Comparison of ENCODE assay signal across 2 cellular contexts in the genomic region with DNA sequence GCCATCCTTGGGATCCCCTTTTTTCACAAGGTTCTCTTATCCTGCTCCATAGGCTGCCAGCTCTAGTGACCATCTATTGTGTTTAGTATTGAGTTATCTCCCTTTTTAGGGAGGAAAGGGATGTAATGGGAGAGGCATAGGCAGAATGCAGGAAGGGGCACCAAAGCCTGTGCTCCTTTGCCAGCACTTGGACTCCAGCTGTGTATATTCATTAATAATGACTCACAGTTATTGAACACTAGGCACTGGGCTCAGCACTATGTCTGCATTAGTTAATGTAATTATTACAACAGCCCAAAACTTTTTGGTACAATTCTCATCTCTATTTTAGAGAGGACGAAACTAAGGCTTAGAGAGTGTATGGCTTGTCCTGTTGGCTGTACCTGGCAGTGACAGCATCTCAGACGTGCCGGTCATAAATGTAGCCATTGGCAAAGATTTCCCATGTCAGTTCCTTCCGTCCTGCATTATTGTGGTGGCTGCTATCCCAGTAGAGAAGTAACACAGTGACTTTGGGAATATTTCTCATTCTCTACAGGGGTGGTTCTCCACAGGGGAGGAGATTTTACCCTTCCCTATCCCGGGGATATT.
TF ChIP-seq lines count a peak whose summit lies in the region.

No MANE protein-coding gene starts in this region.

TF ChIP-seq in WTC11, 78 proteins besides CTCF, POLR2A, EP300 and RAD21 (continues in another document):
- TF ChIP-seq, protein P1, sequence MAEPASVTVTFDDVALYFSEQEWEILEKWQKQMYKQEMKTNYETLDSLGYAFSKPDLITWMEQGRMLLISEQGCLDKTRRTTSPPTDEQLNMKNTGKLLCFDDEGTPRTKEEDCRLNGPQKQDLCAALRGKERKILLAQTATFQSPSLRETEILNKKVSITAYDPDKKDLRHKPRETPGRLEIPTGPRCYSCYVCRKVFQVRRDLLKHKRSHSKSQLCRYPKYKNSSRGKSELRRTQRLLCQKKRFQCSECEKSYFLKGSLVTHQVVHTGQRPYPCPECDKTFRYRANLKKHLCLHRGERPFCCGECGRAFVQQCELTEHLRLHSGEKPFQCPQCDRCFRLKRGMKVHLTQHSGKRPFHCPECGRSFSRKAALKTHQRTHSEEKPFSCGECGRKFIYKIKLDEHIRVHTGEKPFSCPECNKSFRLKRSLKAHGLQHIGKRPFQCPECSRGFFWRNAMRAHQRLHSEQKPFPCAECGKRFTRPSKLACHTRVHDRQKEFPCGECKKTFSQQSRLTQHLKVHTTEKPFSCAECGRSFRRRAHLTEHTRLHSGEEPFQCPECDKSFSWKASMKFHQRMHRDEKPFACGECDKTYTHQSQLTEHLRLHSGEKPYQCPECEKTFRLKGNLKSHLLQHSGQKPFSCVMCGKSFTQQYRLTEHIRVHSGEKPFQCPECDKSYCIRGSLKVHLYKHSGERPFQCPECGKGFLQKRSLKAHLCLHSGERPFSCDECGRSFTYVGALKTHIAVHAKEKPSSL (CRISPR knock-in tag; conservative IDR thresholded peaks at IDR 0.05) = no peak
- TF ChIP-seq, protein P2, sequence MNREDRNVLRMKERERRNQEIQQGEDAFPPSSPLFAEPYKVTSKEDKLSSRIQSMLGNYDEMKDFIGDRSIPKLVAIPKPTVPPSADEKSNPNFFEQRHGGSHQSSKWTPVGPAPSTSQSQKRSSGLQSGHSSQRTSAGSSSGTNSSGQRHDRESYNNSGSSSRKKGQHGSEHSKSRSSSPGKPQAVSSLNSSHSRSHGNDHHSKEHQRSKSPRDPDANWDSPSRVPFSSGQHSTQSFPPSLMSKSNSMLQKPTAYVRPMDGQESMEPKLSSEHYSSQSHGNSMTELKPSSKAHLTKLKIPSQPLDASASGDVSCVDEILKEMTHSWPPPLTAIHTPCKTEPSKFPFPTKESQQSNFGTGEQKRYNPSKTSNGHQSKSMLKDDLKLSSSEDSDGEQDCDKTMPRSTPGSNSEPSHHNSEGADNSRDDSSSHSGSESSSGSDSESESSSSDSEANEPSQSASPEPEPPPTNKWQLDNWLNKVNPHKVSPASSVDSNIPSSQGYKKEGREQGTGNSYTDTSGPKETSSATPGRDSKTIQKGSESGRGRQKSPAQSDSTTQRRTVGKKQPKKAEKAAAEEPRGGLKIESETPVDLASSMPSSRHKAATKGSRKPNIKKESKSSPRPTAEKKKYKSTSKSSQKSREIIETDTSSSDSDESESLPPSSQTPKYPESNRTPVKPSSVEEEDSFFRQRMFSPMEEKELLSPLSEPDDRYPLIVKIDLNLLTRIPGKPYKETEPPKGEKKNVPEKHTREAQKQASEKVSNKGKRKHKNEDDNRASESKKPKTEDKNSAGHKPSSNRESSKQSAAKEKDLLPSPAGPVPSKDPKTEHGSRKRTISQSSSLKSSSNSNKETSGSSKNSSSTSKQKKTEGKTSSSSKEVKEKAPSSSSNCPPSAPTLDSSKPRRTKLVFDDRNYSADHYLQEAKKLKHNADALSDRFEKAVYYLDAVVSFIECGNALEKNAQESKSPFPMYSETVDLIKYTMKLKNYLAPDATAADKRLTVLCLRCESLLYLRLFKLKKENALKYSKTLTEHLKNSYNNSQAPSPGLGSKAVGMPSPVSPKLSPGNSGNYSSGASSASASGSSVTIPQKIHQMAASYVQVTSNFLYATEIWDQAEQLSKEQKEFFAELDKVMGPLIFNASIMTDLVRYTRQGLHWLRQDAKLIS (CRISPR knock-in tag; IDR thresholded peaks at IDR 0.05; ENCODE audit: borderline replicate concordance) = no peak
- TF ChIP-seq, protein P3, sequence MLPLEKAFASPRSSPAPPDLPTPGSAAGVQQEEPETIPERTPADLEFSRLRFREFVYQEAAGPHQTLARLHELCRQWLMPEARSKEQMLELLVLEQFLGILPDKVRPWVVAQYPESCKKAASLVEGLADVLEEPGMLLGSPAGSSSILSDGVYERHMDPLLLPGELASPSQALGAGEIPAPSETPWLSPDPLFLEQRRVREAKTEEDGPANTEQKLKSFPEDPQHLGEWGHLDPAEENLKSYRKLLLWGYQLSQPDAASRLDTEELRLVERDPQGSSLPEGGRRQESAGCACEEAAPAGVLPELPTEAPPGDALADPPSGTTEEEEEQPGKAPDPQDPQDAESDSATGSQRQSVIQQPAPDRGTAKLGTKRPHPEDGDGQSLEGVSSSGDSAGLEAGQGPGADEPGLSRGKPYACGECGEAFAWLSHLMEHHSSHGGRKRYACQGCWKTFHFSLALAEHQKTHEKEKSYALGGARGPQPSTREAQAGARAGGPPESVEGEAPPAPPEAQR (CRISPR knock-in tag; IDR thresholded peaks at IDR 0.05) = no peak
- TF ChIP-seq ATF1 (CRISPR knock-in tag; IDR thresholded peaks at IDR 0.05) = no peak
- TF ChIP-seq, protein P4, sequence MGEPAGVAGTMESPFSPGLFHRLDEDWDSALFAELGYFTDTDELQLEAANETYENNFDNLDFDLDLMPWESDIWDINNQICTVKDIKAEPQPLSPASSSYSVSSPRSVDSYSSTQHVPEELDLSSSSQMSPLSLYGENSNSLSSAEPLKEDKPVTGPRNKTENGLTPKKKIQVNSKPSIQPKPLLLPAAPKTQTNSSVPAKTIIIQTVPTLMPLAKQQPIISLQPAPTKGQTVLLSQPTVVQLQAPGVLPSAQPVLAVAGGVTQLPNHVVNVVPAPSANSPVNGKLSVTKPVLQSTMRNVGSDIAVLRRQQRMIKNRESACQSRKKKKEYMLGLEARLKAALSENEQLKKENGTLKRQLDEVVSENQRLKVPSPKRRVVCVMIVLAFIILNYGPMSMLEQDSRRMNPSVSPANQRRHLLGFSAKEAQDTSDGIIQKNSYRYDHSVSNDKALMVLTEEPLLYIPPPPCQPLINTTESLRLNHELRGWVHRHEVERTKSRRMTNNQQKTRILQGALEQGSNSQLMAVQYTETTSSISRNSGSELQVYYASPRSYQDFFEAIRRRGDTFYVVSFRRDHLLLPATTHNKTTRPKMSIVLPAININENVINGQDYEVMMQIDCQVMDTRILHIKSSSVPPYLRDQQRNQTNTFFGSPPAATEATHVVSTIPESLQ (CRISPR knock-in tag; IDR thresholded peaks at IDR 0.05) = no peak
- no peak for TF ChIP-seq TP53 (CRISPR knock-in tag; IDR thresholded peaks at IDR 0.05)
- TF ChIP-seq, protein P5, sequence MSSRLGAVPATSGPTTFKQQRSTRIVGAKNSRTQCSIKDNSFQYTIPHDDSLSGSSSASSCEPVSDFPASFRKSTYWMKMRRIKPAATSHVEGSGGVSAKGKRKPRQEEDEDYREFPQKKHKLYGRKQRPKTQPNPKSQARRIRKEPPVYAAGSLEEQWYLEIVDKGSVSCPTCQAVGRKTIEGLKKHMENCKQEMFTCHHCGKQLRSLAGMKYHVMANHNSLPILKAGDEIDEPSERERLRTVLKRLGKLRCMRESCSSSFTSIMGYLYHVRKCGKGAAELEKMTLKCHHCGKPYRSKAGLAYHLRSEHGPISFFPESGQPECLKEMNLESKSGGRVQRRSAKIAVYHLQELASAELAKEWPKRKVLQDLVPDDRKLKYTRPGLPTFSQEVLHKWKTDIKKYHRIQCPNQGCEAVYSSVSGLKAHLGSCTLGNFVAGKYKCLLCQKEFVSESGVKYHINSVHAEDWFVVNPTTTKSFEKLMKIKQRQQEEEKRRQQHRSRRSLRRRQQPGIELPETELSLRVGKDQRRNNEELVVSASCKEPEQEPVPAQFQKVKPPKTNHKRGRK (CRISPR knock-in tag; IDR thresholded peaks at IDR 0.05; ENCODE audit: borderline replicate concordance) = no peak
- TF ChIP-seq, protein P6, sequence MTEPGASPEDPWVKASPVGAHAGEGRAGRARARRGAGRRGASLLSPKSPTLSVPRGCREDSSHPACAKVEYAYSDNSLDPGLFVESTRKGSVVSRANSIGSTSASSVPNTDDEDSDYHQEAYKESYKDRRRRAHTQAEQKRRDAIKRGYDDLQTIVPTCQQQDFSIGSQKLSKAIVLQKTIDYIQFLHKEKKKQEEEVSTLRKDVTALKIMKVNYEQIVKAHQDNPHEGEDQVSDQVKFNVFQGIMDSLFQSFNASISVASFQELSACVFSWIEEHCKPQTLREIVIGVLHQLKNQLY (CRISPR knock-in tag; IDR thresholded peaks at IDR 0.05) = no peak
- TF ChIP-seq HMGA2 (CRISPR knock-in tag; IDR thresholded peaks at IDR 0.05) = no peak
- TF ChIP-seq ZNF416 (CRISPR knock-in tag; IDR thresholded peaks at IDR 0.05) = no peak

TF ChIP-seq in HepG2, 621 proteins besides CTCF, POLR2A, EP300 and RAD21 (continued from another document):
- TF ChIP-seq ASH2L (IDR thresholded peaks at IDR 0.05; ENCODE audit: insufficient read length, low read depth, low read length) (no peak), GABPA (IDR thresholded peaks at IDR 0.05; ENCODE audit: low read depth, low read length) (no peak), GABPA (CRISPR knock-in tag; IDR thresholded peaks at IDR 0.05; ENCODE audit: low read depth) (no peak), CHCHD3 (CRISPR knock-in tag; IDR thresholded peaks at IDR 0.05) (no peak), KDM2A (CRISPR knock-in tag; IDR thresholded peaks at IDR 0.05; ENCODE audit: borderline replicate concordance, low read depth) (no peak), TAF1 (CRISPR knock-in tag; IDR thresholded peaks at IDR 0.05) (no peak), GATA4 (IDR thresholded peaks at IDR 0.05; ENCODE audit: borderline replicate concordance, low read depth) (no peak)
- TF ChIP-seq, protein P7, sequence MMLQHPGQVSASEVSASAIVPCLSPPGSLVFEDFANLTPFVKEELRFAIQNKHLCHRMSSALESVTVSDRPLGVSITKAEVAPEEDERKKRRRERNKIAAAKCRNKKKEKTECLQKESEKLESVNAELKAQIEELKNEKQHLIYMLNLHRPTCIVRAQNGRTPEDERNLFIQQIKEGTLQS (CRISPR knock-in tag; IDR thresholded peaks at IDR 0.05) = no peak
TF ChIP-seq in HepG2: peak in this region for 0.
